ENCODE assay signal across 22 cellular contexts in genomic region chr4:3206439-3207100, GRCh38. TPM values are rescaled to one million over a fixed set of nuclear protein-coding genes. Genes with fewer than 3 reads are reported as not detected.
DNase-seq lines count a peak whose midpoint lies in the region; ATAC-seq and TF ChIP-seq lines count a peak whose summit lies in the region.
"Had no signal": no experiment of that assay in that cellular context is flagged by ENCODE, and none has a peak within 500 bp of the region (broad histone marks: within the 10 kb centered on the region; RNA-seq: fewer than 3 reads in every experiment).

No MANE protein-coding gene starts in this region.

- H4K91ac ChIP-seq in neuronal stem cell (ENCODE audit: low read depth, low read length, poor library complexity) = no peak overlapping the region

- TF ChIP-seq POLR2A in right lobe of liver (IDR thresholded peaks at IDR 0.05) = no peak

- TF ChIP-seq CTCF in CD14-positive monocyte (IDR thresholded peaks at IDR 0.05) (no peak), brain (conservative IDR thresholded peaks at IDR 0.05) (no peak), right lobe of liver (IDR thresholded peaks at IDR 0.05) (no peak), GM13977 (IDR thresholded peaks at IDR 0.05; ENCODE audit: extremely low read depth, insufficient read depth, missing control alignments) (no peak)

- H3K4me2 ChIP-seq in neuronal stem cell (ENCODE audit: insufficient read depth, low read length, poor library complexity, severe bottlenecking) = no peak overlapping the region
- H3K4me2 ChIP-seq: SK-N-SH had no signal

- H3K4ac ChIP-seq in neuronal stem cell (ENCODE audit: low read length) = no peak overlapping the region

- H3K27ac ChIP-seq in right lobe of liver = peak overlapping the region; percentile 85 to 96 (median 89)
- H3K27ac ChIP-seq in neuronal stem cell (replicated peaks; ENCODE audit: low read length) = peak overlapping the region; percentile 23
- H3K27ac ChIP-seq: C4-2B, HL-60 had no signal

- ATAC-seq in right lobe of liver = no peak
- ATAC-seq: Panc1 had no signal

- peaks cover 72 to 78% of the 10 kb centered on the region in 2 donors for H3K36me3 Mint-ChIP-seq in CD14-positive monocyte
- peaks cover 62% of the 10 kb centered on the region for H3K36me3 Mint-ChIP-seq in brain
- H3K36me3 Mint-ChIP-seq in activated T-helper 1 cell treated with anti-CD3 and anti-CD28 coated beads, Interleukin-12 subunit alpha, Interleukin-12 subunit beta, Interleukin-2, Interleukin-4 antibody, amounts not matched to agents 30 ng/mL and 10 ng/mL and 1 ng/mL, durations not matched to agents 14 hours and 24 hours and 36 hours (ENCODE audit: low read depth) = peaks cover 37% of the 10 kb centered on the region

- no peak overlapping the region for H3K18ac ChIP-seq in neuronal stem cell (ENCODE audit: low read length)

- H2AFZ ChIP-seq in neuronal stem cell (ENCODE audit: low read length) = no peak overlapping the region

- peaks cover 2% of the 10 kb centered on the region for H3K79me1 ChIP-seq in neuronal stem cell (ENCODE audit: low read depth, low read length)

- no peak overlapping the region for H3K14ac ChIP-seq in neuronal stem cell (ENCODE audit: low read length)

- 84% methylated on average over 16 of the region's 18 CpGs for WGBS in right lobe of liver (ENCODE audit: insufficient coverage, low coverage, low lambda C conversion rate, missing lambda C conversion rate)
- WGBS in neuronal stem cell (ENCODE audit: extremely low coverage in 2 of 2, insufficient read length in 2 of 2, insufficient replicate concordance in 1 of 2), 2 donors = no CpG with 5 or more reads among the region's 18 CpGs

- intact Hi-C loops in CD14-positive monocyte (cut with micrococcal nuclease) (no loop called here), right lobe of liver (cut with DNase I) (no loop called here)
- intact Hi-C loops in activated T-helper 1 cell treated with anti-CD3 and anti-CD28 coated beads, Interleukin-12 subunit alpha, Interleukin-12 subunit beta, Interleukin-2, Interleukin-4 antibody, amounts not matched to agents 30 ng/mL and 10 ng/mL and 1 ng/mL, durations not matched to agents 14 hours and 24 hours and 36 hours (cut with micrococcal nuclease) = loop anchor here (10.0 kb wide), 1 partner anchor 242 kb away; the partner anchor contains the start of genes GRK4 and NOP14

- H3K9me3 Mint-ChIP-seq in CD14-positive monocyte (peaks cover 0 to 2% (median 0%) of the 10 kb centered on the region in 7 donors), brain (no peaks in the 10 kb centered on the region)
- H3K9me3 Mint-ChIP-seq in activated T-helper 1 cell treated with anti-CD3 and anti-CD28 coated beads, Interleukin-12 subunit alpha, Interleukin-12 subunit beta, Interleukin-2, Interleukin-4 antibody, amounts not matched to agents 30 ng/mL and 10 ng/mL and 1 ng/mL, durations not matched to agents 14 hours and 24 hours and 36 hours = no peaks in the 10 kb centered on the region

- no peak overlapping the region for H2BK15ac ChIP-seq in neuronal stem cell (ENCODE audit: low read length)

- H2AK5ac ChIP-seq in neuronal stem cell (ENCODE audit: low read depth, low read length) = no peak overlapping the region

- H3K4me1 ChIP-seq in right lobe of liver = peaks cover 0 to 68% (median 26%) of the 10 kb centered on the region in 4 donors
- peaks cover 5 to 10% of the 10 kb centered on the region in 2 donors for H3K4me1 ChIP-seq in neuronal stem cell (ENCODE audit: control insufficient read depth in 2 of 2, insufficient read depth in 1 of 2, low read depth in 1 of 2, low read length in 2 of 2)
- H3K4me1 ChIP-seq: HAP-1 had no signal

- H3K23ac ChIP-seq in neuronal stem cell (ENCODE audit: low read depth, low read length, poor library complexity) = no peak overlapping the region

- H3K27me3 ChIP-seq in right lobe of liver (no peaks in the 10 kb centered on the region), neuronal stem cell (ENCODE audit: control insufficient read depth in 3 of 3, insufficient read depth in 3 of 3, low read depth in 1 of 3, low read length in 3 of 3) (no peaks in the 10 kb centered on the region)

- peaks cover 0 to 18% (median 2%) of the 10 kb centered on the region in 4 donors for H3K36me3 ChIP-seq in right lobe of liver
- H3K36me3 ChIP-seq in neuronal stem cell (replicated peaks in 1 of 2; ENCODE audit: control insufficient read depth in 2 of 2, insufficient read depth in 2 of 2, low read length in 2 of 2) = peaks cover 31 to 80% of the 10 kb centered on the region in 2 donors

- H3K4me1 Mint-ChIP-seq in CD14-positive monocyte (peaks cover 40% of the 10 kb centered on the region), brain (peaks cover 39% of the 10 kb centered on the region)
- peaks cover 20% of the 10 kb centered on the region for H3K4me1 Mint-ChIP-seq in activated T-helper 1 cell treated with anti-CD3 and anti-CD28 coated beads, Interleukin-12 subunit alpha, Interleukin-12 subunit beta, Interleukin-2, Interleukin-4 antibody, amounts not matched to agents 30 ng/mL and 10 ng/mL and 1 ng/mL, durations not matched to agents 14 hours and 24 hours and 36 hours (ENCODE audit: low read depth)

- peak overlapping the region; percentile 1 to 89 (median 11) for H3K27ac Mint-ChIP-seq in CD14-positive monocyte
- peak overlapping the region in 3 of 5 experiments; percentile 37 to 84 (median 37) for H3K27ac Mint-ChIP-seq in brain
- H3K27ac Mint-ChIP-seq in activated T-helper 1 cell treated with anti-CD3 and anti-CD28 coated beads, Interleukin-12 subunit alpha, Interleukin-12 subunit beta, Interleukin-2, Interleukin-4 antibody, amounts not matched to agents 30 ng/mL and 10 ng/mL and 1 ng/mL, durations not matched to agents 14 hours and 24 hours and 36 hours = no peak overlapping the region

- H3K4me3 Mint-ChIP-seq in CD14-positive monocyte = no peak overlapping the region
- H3K4me3 Mint-ChIP-seq in brain = no peak overlapping the region
- no peak overlapping the region for H3K4me3 Mint-ChIP-seq in activated T-helper 1 cell treated with anti-CD3 and anti-CD28 coated beads, Interleukin-12 subunit alpha, Interleukin-12 subunit beta, Interleukin-2, Interleukin-4 antibody, amounts not matched to agents 30 ng/mL and 10 ng/mL and 1 ng/mL, durations not matched to agents 14 hours and 24 hours and 36 hours

- H3K27me3 Mint-ChIP-seq in CD14-positive monocyte (ENCODE audit: low read depth in 3 of 3) (peaks cover 0 to 2% (median 1%) of the 10 kb centered on the region in 3 donors), brain (no peaks in the 10 kb centered on the region)
- no peaks in the 10 kb centered on the region for H3K27me3 Mint-ChIP-seq in activated T-helper 1 cell treated with anti-CD3 and anti-CD28 coated beads, Interleukin-12 subunit alpha, Interleukin-12 subunit beta, Interleukin-2, Interleukin-4 antibody, amounts not matched to agents 30 ng/mL and 10 ng/mL and 1 ng/mL, durations not matched to agents 14 hours and 24 hours and 36 hours (ENCODE audit: insufficient read depth)

- no peak overlapping the region for H2BK12ac ChIP-seq in neuronal stem cell (ENCODE audit: low read length)

- no peak overlapping the region for H3K9ac ChIP-seq in neuronal stem cell (ENCODE audit: low read depth, low read length, poor library complexity)
- H3K9ac ChIP-seq: SK-N-SH had no signal

- in situ Hi-C loops in GM13977 (cut with MboI; ENCODE audit: low pct_unique_long_range_greater_than_20kb, low sequenced_read_pairs, unreplicated experiment) = no loop called here

- H2BK120ac ChIP-seq in neuronal stem cell (ENCODE audit: low read depth, low read length) = no peak overlapping the region

- DNase-seq in CD14-positive monocyte (ENCODE audit: low spot score) = no peak
- peak in 1 of 3 donors; percentile 22 for DNase-seq in right lobe of liver
- no peak for DNase-seq in neuronal stem cell (ENCODE audit: low spot score)
- no peak for DNase-seq in activated T-helper 1 cell treated with anti-CD3 and anti-CD28 coated beads, Interleukin-12 subunit alpha, Interleukin-12 subunit beta, Interleukin-2, Interleukin-4 antibody, amounts not matched to agents 30 ng/mL and 10 ng/mL and 1 ng/mL, durations not matched to agents 14 hours and 24 hours and 36 hours (ENCODE audit: low spot score)
- DNase-seq in NCI-H748 (lab: John Stamatoyannopoulos, UW; ENCODE audit: unreplicated experiment) = no peak
- no peak for DNase-seq in GM13977 (ENCODE audit: low spot score)
- DNase-seq: EL; GF-D8; KBM-7; NCI-H1092; NCI-H1436; NCI-H1930; NCI-H510A; NCI-H748 treated with DMSO at 0.1 percent for 48 hours; NK-92 treated with Interleukin-12 subunit alpha and Interleukin-12 subunit beta, amount 100 ng/mL, for 24 hours; SIG-M5 had no signal

- H3K4me3 ChIP-seq in right lobe of liver = no peak overlapping the region
- no peak overlapping the region for H3K4me3 ChIP-seq in neuronal stem cell (ENCODE audit: low read length in 2 of 2)
- H3K4me3 ChIP-seq: HAP-1 had no signal

- no peaks in the 10 kb centered on the region for H3K9me3 ChIP-seq in right lobe of liver
- H3K9me3 ChIP-seq in neuronal stem cell (replicated peaks in 1 of 2; ENCODE audit: control insufficient read depth in 2 of 2, insufficient read depth in 1 of 2, low read depth in 1 of 2, low read length in 2 of 2) = no peaks in the 10 kb centered on the region
- H3K9me3 ChIP-seq: HAP-1, SK-N-SH had no signal

- H2BK5ac ChIP-seq in neuronal stem cell (ENCODE audit: low read length) = no peak overlapping the region

- H4K8ac ChIP-seq in neuronal stem cell (ENCODE audit: low read depth, low read length) = no peak overlapping the region

RNA-seq across cellular contexts. Expression of gene MSANTD1, which starts 42.4 kb away (rescaled TPM):
- polyA plus RNA-seq in CD14-positive monocyte = not detected
- 0.51 TPM for polyA plus RNA-seq in brain (ENCODE audit: insufficient read depth, low read depth, low replicate concordance)
- total RNA-seq in right lobe of liver = under 1 TPM in 5 of 6 experiments, not detected in 1; 0.46 to 0.84 (median 0.64) TPM
- 0.13 TPM for polyA plus RNA-seq in neuronal stem cell (2013, experiment 1 of 2)
- polyA plus RNA-seq in neuronal stem cell (2013, experiment 2 of 2) = 0.12 TPM
- total RNA-seq in activated T-helper 1 cell treated with anti-CD3 and anti-CD28 coated beads, Interleukin-12 subunit alpha, Interleukin-12 subunit beta, Interleukin-2, Interleukin-4 antibody, amounts not matched to agents 30 ng/mL and 10 ng/mL and 1 ng/mL, durations not matched to agents 14 hours and 24 hours and 36 hours = 0.73 and 1.2 TPM in 2 replicates
